24 cellular contexts compared by ENCODE assay signal in genomic region chr9:113842086-113842485, GRCh38. TPM values are rescaled to one million over a fixed set of nuclear protein-coding genes. Genes with fewer than 3 reads are reported as not detected.
A peak's percentile ranks its signal among the peaks of the same experiment; 100 is the strongest.
DNase-seq lines count a peak whose midpoint lies in the region; ATAC-seq, FAIRE-seq and TF ChIP-seq lines count a peak whose summit lies in the region.
"Had no signal": no experiment of that assay in that cellular context is flagged by ENCODE, and none has a peak within 500 bp of the region (broad histone marks: within the 10 kb centered on the region; RNA-seq: fewer than 3 reads in every experiment).

No MANE protein-coding gene starts in this region.

- POLR2A ChIA-PET in HepG2 (lab: Yijun Ruan, JAX) (no interaction called here), IMR-90 (lab: Charles Lee; ENCODE audit: unreplicated experiment) (no interaction called here), K562 (lab: Yijun Ruan, JAX) (no interaction called here)

- no peak for ATAC-seq in HepG2
- no peak for ATAC-seq in right lobe of liver
- peak; percentile 29; the same call in 1 of the 2 replicates for ATAC-seq in IMR-90 (ENCODE audit: low read depth)
- no peak for ATAC-seq in K562
- ATAC-seq in HG03442 (IDR thresholded peaks at IDR 0.05; ENCODE audit: unreplicated experiment): no peak
- ATAC-seq: A549; CD8-positive, alpha-beta T cell had no signal

- TF ChIP-seq RAD21 in HepG2 (CRISPR knock-in tag; IDR thresholded peaks at IDR 0.05) (no peak), IMR-90 (IDR thresholded peaks at IDR 0.05; ENCODE audit: low read length) (no peak), K562 (CRISPR knock-in tag; conservative IDR thresholded peaks at IDR 0.05 in 1 of 2, IDR thresholded peaks at IDR 0.05 in 1 of 2) (no peak)

- peaks cover 0 to 2% of the 10 kb centered on the region in 2 experiments; a peak in 1 of 5 replicates for H3K27me3 ChIP-seq in HepG2 (ENCODE audit: control insufficient read depth in 1 of 2, insufficient read depth in 2 of 2, low read length in 2 of 2)
- no peaks in the 10 kb centered on the region for H3K27me3 ChIP-seq in right lobe of liver
- H3K27me3 ChIP-seq in IMR-90 (ENCODE audit: control insufficient read depth, insufficient read depth, low read length): peaks cover 5% of the 10 kb centered on the region; the same call in 1 of the 2 replicates
- H3K27me3 ChIP-seq in K562 (ENCODE audit: control insufficient read depth in 2 of 2, insufficient read depth in 2 of 2, low read length in 2 of 2): no peaks in the 10 kb centered on the region
- H3K27me3 ChIP-seq in osteoblast (ENCODE audit: insufficient read depth, low read length): peaks cover 3% of the 10 kb centered on the region
- H3K27me3 ChIP-seq: BLaER1 treated with 17β-estradiol and CSF1 and Interleukin-3, amounts not matched to agents 10 nM and 100 nM had no signal

- H3K9me3 ChIP-seq in HepG2 (ENCODE audit: low read length) (no peaks in the 10 kb centered on the region), right lobe of liver (no peaks in the 10 kb centered on the region), IMR-90 (ENCODE audit: control insufficient read depth, insufficient read depth, low read length) (no peaks in the 10 kb centered on the region), K562 (replicated peaks; ENCODE audit: control insufficient read depth, insufficient read depth, low read depth, low read length) (no peaks in the 10 kb centered on the region), osteoblast (ENCODE audit: low read depth, low read length) (peaks cover 2% of the 10 kb centered on the region)

- no peak overlapping the region for H3K18ac ChIP-seq in IMR-90 (ENCODE audit: low read depth, low read length)

- no peaks in the 10 kb centered on the region for H3K79me2 ChIP-seq in HepG2 (ENCODE audit: insufficient read depth, low read length)
- no peaks in the 10 kb centered on the region for H3K79me2 ChIP-seq in K562 (ENCODE audit: control insufficient read depth, insufficient read depth, low read length)
- H3K79me2 ChIP-seq in osteoblast (ENCODE audit: insufficient read depth, low read length): no peaks in the 10 kb centered on the region

- no peak overlapping the region for H4K91ac ChIP-seq in IMR-90 (ENCODE audit: insufficient read depth, low read depth, low read length)

- in situ Hi-C loops in HepG2 (cut with HindIII; ENCODE audit: extremely low pct_ligation_motif_present, low pct_unique_long_range_greater_than_20kb): no loop called here
- in situ Hi-C loops in IMR-90 (cut with MboI; ENCODE audit: low sequenced_read_pairs): no loop called here
- in situ Hi-C loops in K562 (cut with MboI): no loop called here

- H2BK20ac ChIP-seq in IMR-90 (ENCODE audit: low read depth, low read length): no peak overlapping the region

- dilution Hi-C loops in IMR-90 (cut with HindIII; ENCODE audit: low sequenced_read_pairs, unreplicated experiment): no loop called here

- no peak for DNase-seq in HepG2 (ENCODE audit: low spot score)
- no peak for DNase-seq in right lobe of liver
- peak; percentile 17 for DNase-seq in IMR-90
- no peak for DNase-seq in K562 (ENCODE audit: extremely low read depth in 1 of 4, low spot score in 3 of 4)
- DNase-seq in osteoblast (ENCODE audit: insufficient read length, low spot score, missing footprints): peak; percentile 74
- DNase-seq in COR-L47 (lab: John Stamatoyannopoulos, UW): no peak
- no peak for DNase-seq in T1000 (lab: John Stamatoyannopoulos, UW)
- DNase-seq: AML-193; CD4-positive, alpha-beta T cell; CD8-positive, alpha-beta T cell; DMS 273 treated with DMSO at 0.1 percent for 48 hours; DMS153; DMS53; DMS79; DND-41; EL; GF-D8 had no signal

- H3K56ac ChIP-seq in IMR-90 (ENCODE audit: extremely low read depth, insufficient read depth, low read length): no peak overlapping the region

- H2BK120ac ChIP-seq in IMR-90 (ENCODE audit: low read depth, low read length): no peak overlapping the region

- H4K20me1 ChIP-seq in HepG2 (ENCODE audit: insufficient read depth, low read length) (no peaks in the 10 kb centered on the region), IMR-90 (ENCODE audit: insufficient read depth, low read length) (no peaks in the 10 kb centered on the region), K562 (replicated peaks; ENCODE audit: control insufficient read depth, insufficient read depth, low read length) (no peaks in the 10 kb centered on the region), osteoblast (ENCODE audit: insufficient read depth, low read length) (no peaks in the 10 kb centered on the region)
- H4K20me1 ChIP-seq: BLaER1 treated with 17β-estradiol and CSF1 and Interleukin-3, amounts not matched to agents 10 nM and 100 nM had no signal

- H2AK9ac ChIP-seq in IMR-90 (replicated peaks; ENCODE audit: low read depth, low read length, poor library complexity): no peak overlapping the region

- H2AFZ ChIP-seq in HepG2 (ENCODE audit: low read length) (no peak overlapping the region), IMR-90 (replicated peaks; ENCODE audit: low read length, poor library complexity) (no peak overlapping the region), K562 (ENCODE audit: low read depth, low read length) (no peak overlapping the region), osteoblast (ENCODE audit: low read length) (no peak overlapping the region)

- H3K4me1 ChIP-seq in HepG2 (ENCODE audit: insufficient read depth, low read length) (no peaks in the 10 kb centered on the region), right lobe of liver (no peaks in the 10 kb centered on the region), IMR-90 (ENCODE audit: control insufficient read depth, insufficient read depth, low read length) (no peaks in the 10 kb centered on the region), K562 (replicated peaks in 1 of 2; ENCODE audit: control insufficient read depth in 2 of 2, insufficient read depth in 2 of 2, low read length in 2 of 2) (no peaks in the 10 kb centered on the region), osteoblast (ENCODE audit: insufficient read depth, low read length) (peaks cover 7% of the 10 kb centered on the region)
- H3K4me1 ChIP-seq: A549; BLaER1 treated with 17β-estradiol and CSF1 and Interleukin-3, amounts not matched to agents 10 nM and 100 nM had no signal

- no peak overlapping the region for H3K27ac ChIP-seq in HepG2 (ENCODE audit: extremely low read length, insufficient read depth, low read length)
- no peak overlapping the region for H3K27ac ChIP-seq in right lobe of liver
- H3K27ac ChIP-seq in IMR-90 (ENCODE audit: insufficient read depth, low read length): no peak overlapping the region
- H3K27ac ChIP-seq in K562 (ENCODE audit: extremely low read depth, low read depth, low read length): no peak overlapping the region
- no peak overlapping the region for H3K27ac ChIP-seq in osteoblast (ENCODE audit: low read depth, low read length)
- H3K27ac ChIP-seq: 22Rv1; A549; BLaER1 treated with 17β-estradiol and CSF1 and Interleukin-3, amounts not matched to agents 10 nM and 100 nM; C4-2B had no signal

- BruUV-seq in HepG2 (replicated peaks; lab: Mats Ljungman, UMichigan) (no TSS peak), IMR-90 (replicated peaks; lab: Mats Ljungman, UMichigan) (no TSS peak), K562 (replicated peaks; lab: Mats Ljungman, UMichigan) (no TSS peak)

- H3K36me3 ChIP-seq in HepG2 (replicated peaks in 1 of 2; ENCODE audit: control insufficient read depth in 1 of 2, insufficient read depth in 2 of 2, low read length in 2 of 2): no peaks in the 10 kb centered on the region
- no peaks in the 10 kb centered on the region for H3K36me3 ChIP-seq in right lobe of liver
- no peaks in the 10 kb centered on the region for H3K36me3 ChIP-seq in IMR-90 (ENCODE audit: control insufficient read depth, insufficient read depth, low read length)
- no peaks in the 10 kb centered on the region for H3K36me3 ChIP-seq in K562 (ENCODE audit: control insufficient read depth, insufficient read depth, low read length)
- H3K36me3 ChIP-seq in osteoblast (ENCODE audit: insufficient read depth, low read length): no peaks in the 10 kb centered on the region
- H3K36me3 ChIP-seq: BLaER1 treated with 17β-estradiol and CSF1 and Interleukin-3, amounts not matched to agents 10 nM and 100 nM had no signal

- no peak overlapping the region for H3K4ac ChIP-seq in IMR-90 (ENCODE audit: low read depth, low read length)

- H4K5ac ChIP-seq in IMR-90 (ENCODE audit: low read depth, low read length): no peak overlapping the region

- TF ChIP-seq EP300 in HepG2 (IDR thresholded peaks at IDR 0.05; ENCODE audit: low read depth in 2 of 2, low read length in 2 of 2) (no peak), HepG2 (CRISPR knock-in tag; IDR thresholded peaks at IDR 0.05; ENCODE audit: borderline replicate concordance) (no peak), K562 (IDR thresholded peaks at IDR 0.05; ENCODE audit: low read length) (no peak)

- H3K4me2 ChIP-seq in HepG2 (ENCODE audit: low read depth, low read length): no peak overlapping the region
- no peak overlapping the region for H3K4me2 ChIP-seq in IMR-90 (ENCODE audit: low read depth, low read length)
- H3K4me2 ChIP-seq in K562 (ENCODE audit: insufficient read depth, low read length): no peak overlapping the region
- H3K4me2 ChIP-seq in osteoblast (ENCODE audit: insufficient read depth, low read length): no peak overlapping the region
- H3K4me2 ChIP-seq: A549; BLaER1 treated with 17β-estradiol and CSF1 and Interleukin-3, amounts not matched to agents 10 nM and 100 nM had no signal

- no peak for FAIRE-seq in HepG2 (lab: Jason Lieb, UNC)
- FAIRE-seq in K562 (lab: Jason Lieb, UNC): no peak
- FAIRE-seq: A549, GM12891, GM19239 had no signal

- H2BK15ac ChIP-seq in IMR-90 (ENCODE audit: low read depth, low read length): no peak overlapping the region

- H3K9me1 ChIP-seq in IMR-90 (ENCODE audit: insufficient read depth, low read length) (no peaks in the 10 kb centered on the region), K562 (ENCODE audit: control insufficient read depth, insufficient read depth, low read length) (no peaks in the 10 kb centered on the region)

- WGBS in HepG2 (ENCODE audit: low lambda C conversion rate): 21% methylated on average over 3 of the region's 3 CpGs
- 76% methylated on average over 3 of the region's 3 CpGs for WGBS in right lobe of liver (ENCODE audit: insufficient coverage, low coverage, low lambda C conversion rate, missing lambda C conversion rate)
- no CpG with 5 or more reads among the region's 3 CpGs for WGBS in IMR-90 (ENCODE audit: extremely low coverage in 2 of 2, insufficient read length in 1 of 2), 2 experiments
- 0% methylated on average over 3 of the region's 3 CpGs for WGBS in K562 (ENCODE audit: insufficient coverage, low coverage, missing lambda C conversion rate)

- H2AK5ac ChIP-seq in IMR-90 (ENCODE audit: low read depth, low read length): no peak overlapping the region

- no peak overlapping the region for H4K8ac ChIP-seq in IMR-90 (ENCODE audit: low read depth in 2 of 2, low read length in 2 of 2)

- TF ChIP-seq POLR2A in HepG2 (IDR thresholded peaks at IDR 0.05; ENCODE audit: insufficient read depth in 1 of 2, low read depth in 2 of 2, low read length in 2 of 2): no peak
- TF ChIP-seq POLR2A in right lobe of liver (IDR thresholded peaks at IDR 0.05): no peak
- TF ChIP-seq POLR2A in IMR-90 (IDR thresholded peaks at IDR 0.05; ENCODE audit: low read depth, low read length): no peak
- TF ChIP-seq POLR2A in K562 (conservative IDR thresholded peaks at IDR 0.05): no peak

- H3K4me3 ChIP-seq in HepG2 (replicated peaks in 1 of 3; ENCODE audit: insufficient read depth in 1 of 3, low read depth in 2 of 3, low read length in 3 of 3) (no peak overlapping the region), right lobe of liver (no peak overlapping the region), IMR-90 (ENCODE audit: insufficient read depth, low read depth, low read length) (no peak overlapping the region), K562 (no peak overlapping the region), osteoblast (ENCODE audit: insufficient read depth, low read length) (no peak overlapping the region)
- H3K4me3 ChIP-seq: A549; BLaER1 treated with 17β-estradiol and CSF1 and Interleukin-3, amounts not matched to agents 10 nM and 100 nM had no signal

- H3K14ac ChIP-seq in IMR-90 (replicated peaks; ENCODE audit: low read depth, low read length): no peak overlapping the region

- H3K23ac ChIP-seq in IMR-90 (ENCODE audit: low read depth, low read length): no peak overlapping the region

- H3K9ac ChIP-seq in HepG2 (ENCODE audit: insufficient read depth, low read depth, low read length) (no peak overlapping the region), IMR-90 (ENCODE audit: low read depth, low read length) (no peak overlapping the region), K562 (ENCODE audit: insufficient read depth in 1 of 2, low read depth in 2 of 2, low read length in 2 of 2) (no peak overlapping the region)
- H3K9ac ChIP-seq: BLaER1 treated with 17β-estradiol and CSF1 and Interleukin-3, amounts not matched to agents 10 nM and 100 nM had no signal

- no peak overlapping the region for H2BK5ac ChIP-seq in IMR-90 (ENCODE audit: low read depth, low read length, poor library complexity, severe bottlenecking)

- intact Hi-C loops in HepG2 (cut with micrococcal nuclease; ENCODE audit: unreplicated experiment): no loop called here
- intact Hi-C loops in right lobe of liver (cut with DNase I): no loop called here
- intact Hi-C loops in IMR-90 (cut with micrococcal nuclease): no loop called here
- intact Hi-C loops in K562 (cut with micrococcal nuclease): no loop called here

- CTCF ChIA-PET in HepG2 (lab: Yijun Ruan, JAX; ENCODE audit: low intra/inter-chr PET ratio, low total read pairs): no interaction called here
- CTCF ChIA-PET in IMR-90 (lab: Yijun Ruan, JAX): no interaction called here
- CTCF ChIA-PET in K562 (lab: Yijun Ruan, JAX; ENCODE audit: low intra/inter-chr PET ratio): no interaction called here

- TF ChIP-seq CTCF in HepG2 (CRISPR knock-in tag; IDR thresholded peaks at IDR 0.05) (no peak), right lobe of liver (IDR thresholded peaks at IDR 0.05) (no peak), IMR-90 (conservative IDR thresholded peaks at IDR 0.05; ENCODE audit: low read depth, low read length) (no peak), K562 (IDR thresholded peaks at IDR 0.05 in 2 of 3, conservative IDR thresholded peaks at IDR 0.05 in 1 of 3; ENCODE audit: insufficient read depth in 2 of 3, low read depth in 1 of 3, low read length in 3 of 3) (no peak), osteoblast (IDR thresholded peaks at IDR 0.05; ENCODE audit: extremely low read depth, low read depth, low read length) (no peak)

- H3K79me1 ChIP-seq in IMR-90 (ENCODE audit: low read depth in 1 of 2, low read length in 2 of 2): no peaks in the 10 kb centered on the region

RNA-seq across cellular contexts. Expression of gene ZNF618, which starts 34.0 kb away (rescaled TPM):
- total RNA-seq in HepG2 (2016; rRNA removed; fragmentation: Illumina TruSeq; extraction: Trizol) (0.06 and 0.07 TPM in 2 replicates), right lobe of liver (1 to 10 TPM; 2.9 to 7.9 (median 6.0) TPM), IMR-90 (2012; rRNA removed) (7.5 and 8.2 TPM in 2 replicates), K562 (2014; rRNA removed) (4.4 and 5.0 TPM in 2 replicates), K562 (2014; rRNA removed; fragmentation: Illumina TruSeq; extraction: Trizol) (2.9 and 3.3 TPM in 2 replicates), K562 (2015; rRNA removed; fragmentation: Illumina TruSeq; extraction: Trizol) (3.4 and 4.0 TPM in 2 replicates), K562 (2021) (13.4 and 13.7 TPM in 2 replicates), osteoblast (10.1 and 13.6 TPM in 2 replicates)
- not detected in 2 replicates for total RNA-seq in HepG2 (2016; cell fraction: cytosol; rRNA removed; fragmentation: Illumina TruSeq; extraction: Trizol; ENCODE audit: low read depth)
- 0.03 and 0.09 TPM in 2 replicates for total RNA-seq in HepG2 (2016; cell fraction: insoluble cytoplasmic fraction; rRNA removed; fragmentation: Illumina TruSeq; extraction: Trizol)
- 0.03 and 0.19 TPM in 2 replicates for total RNA-seq in HepG2 (2016; cell fraction: membrane; rRNA removed; fragmentation: Illumina TruSeq; extraction: Trizol)
- 0.16 and 0.25 TPM in 2 replicates for total RNA-seq in HepG2 (2016; cell fraction: nucleus; rRNA removed; fragmentation: Illumina TruSeq; extraction: Trizol)
- polyA plus RNA-seq in HepG2 (2011; rRNA removed) (0.05 and 0.07 TPM in 2 replicates), IMR-90 (2012; rRNA removed) (9.4 and 10.2 TPM in 2 replicates), K562 (2011; rRNA removed) (0.04 and 0.08 TPM in 2 replicates), K562 (2014; fragmentation: Illumina TruSeq; extraction: Trizol) (8.8 and 9.2 TPM in 2 replicates), K562 (2014; fragmentation: Nextera tagmentation; extraction: Ambion mirVana) (under 1 TPM; 0.22 to 0.32 TPM), K562 (2014; rRNA removed) (4.6 and 5.3 TPM in 2 replicates)
- 0.08 and 0.17 TPM in 2 replicates for polyA plus RNA-seq in HepG2 (2011; cell fraction: cytosol; rRNA removed)
- 0.24 and 0.35 TPM in 2 replicates for polyA plus RNA-seq in HepG2 (2011; cell fraction: nucleus; rRNA removed)
- polyA plus RNA-seq in HepG2 (2012): 0.03 and 0.04 TPM in 2 replicates
- 0.02 and 0.08 TPM in 2 replicates for polyA plus RNA-seq in HepG2 (2016; cell fraction: cytosol; fragmentation: Illumina TruSeq; extraction: Trizol; ENCODE audit: low read depth)
- 0.08 and 0.09 TPM in 2 replicates for polyA plus RNA-seq in HepG2 (2016; cell fraction: insoluble cytoplasmic fraction; fragmentation: Illumina TruSeq; extraction: Trizol; ENCODE audit: low read depth)
- 0.08 and 0.14 TPM in 2 replicates for polyA plus RNA-seq in HepG2 (2016; cell fraction: membrane; fragmentation: Illumina TruSeq; extraction: Trizol; ENCODE audit: low read depth)
- 0.11 and 0.51 TPM in 2 replicates for polyA plus RNA-seq in HepG2 (2016; cell fraction: nucleus; fragmentation: Illumina TruSeq; extraction: Trizol; ENCODE audit: insufficient read depth, low read depth)
- 0.32 and 0.61 TPM in 2 replicates for polyA minus RNA-seq in HepG2 (2011; rRNA and poly(A)+ RNA removed; ENCODE audit: low replicate concordance)
- 0.10 TPM in 1 of 2 replicates, not detected in the other for polyA minus RNA-seq in HepG2 (2011; cell fraction: cytosol; rRNA and poly(A)+ RNA removed)
- polyA minus RNA-seq in HepG2 (2011; cell fraction: nucleus; rRNA and poly(A)+ RNA removed): 0.13 and 0.25 TPM in 2 replicates
- polyA plus RNA-seq in IMR-90 (2012; cell fraction: cytosol; rRNA removed): 4.1 and 5.9 TPM in 2 replicates
- polyA plus RNA-seq in IMR-90 (2012; cell fraction: nucleus; rRNA removed; ENCODE audit: low replicate concordance): 18.5 and 28.9 TPM in 2 replicates
- total RNA-seq in K562 (2011; cell fraction: chromatin; rRNA removed; ENCODE audit: low replicate concordance): 5.9 and 8.1 TPM in 2 replicates
- 2.8 and 5.8 TPM in 2 replicates for total RNA-seq in K562 (2011; cell fraction: nucleolus; rRNA removed)
- total RNA-seq in K562 (2011; cell fraction: nucleoplasm; rRNA removed): 4.7 and 6.1 TPM in 2 replicates
- polyA plus RNA-seq in K562 (2011; cell fraction: cytosol; rRNA removed): 0.06 and 0.09 TPM in 2 replicates
- polyA plus RNA-seq in K562 (2011; cell fraction: nucleus; rRNA removed): 0.04 and 0.24 TPM in 2 replicates
- 7.5 and 7.8 TPM in 2 replicates for polyA plus RNA-seq in K562 (2012)
- 0.07 TPM in 1 of 2 replicates, not detected in the other for polyA minus RNA-seq in K562 (2011; rRNA and poly(A)+ RNA removed)
- 0.36 TPM in 1 of 2 replicates, not detected in the other for polyA minus RNA-seq in K562 (2011; cell fraction: cytosol; rRNA and poly(A)+ RNA removed)
- polyA minus RNA-seq in K562 (2011; cell fraction: nucleus; rRNA and poly(A)+ RNA removed): 0.27 TPM in 1 of 2 replicates, not detected in the other

Comparison
In these comparisons a context has a peak if more than half of its experiments do, and no peak if none do; other contexts are left out.
1. DNase-seq: peak in IMR-90 (single experiment) and osteoblast (single experiment); none in HepG2 (single experiment), right lobe of liver (0 of 3), K562 (0 of 4), COR-L47 (single experiment) and T1000 (single experiment).
2. Of the 241 proteins assayed by ChIP-seq in both HepG2 and K562: peak only in HepG2: MAFK; only in K562: none; in both: none; in neither: 240.